In genomic region chr1:215081566-215082531, GRCh38 we compare ENCODE assay signal across 1 cellular context.
TF ChIP-seq lines count a peak whose summit lies in the region.

No MANE protein-coding gene starts in this region.

TF ChIP-seq in HEK293, 187 proteins besides CTCF, POLR2A, EP300 and RAD21 (continued from another document):
- TF ChIP-seq ATF2 (tag by site-specific recombination; IDR thresholded peaks at IDR 0.05; ENCODE audit: low read depth) (no peak), ZNF37A (tag by site-specific recombination; IDR thresholded peaks at IDR 0.05) (no peak), ZEB2 (tag by site-specific recombination; IDR thresholded peaks at IDR 0.05) (no peak), ZSCAN18 (tag by site-specific recombination; IDR thresholded peaks at IDR 0.05) (no peak), ZNF175 (tag by site-specific recombination; IDR thresholded peaks at IDR 0.05) (no peak), ZNF169 (tag by site-specific recombination; IDR thresholded peaks at IDR 0.05) (no peak)
